22 cellular contexts compared by ENCODE assay signal in the genomic region with DNA sequence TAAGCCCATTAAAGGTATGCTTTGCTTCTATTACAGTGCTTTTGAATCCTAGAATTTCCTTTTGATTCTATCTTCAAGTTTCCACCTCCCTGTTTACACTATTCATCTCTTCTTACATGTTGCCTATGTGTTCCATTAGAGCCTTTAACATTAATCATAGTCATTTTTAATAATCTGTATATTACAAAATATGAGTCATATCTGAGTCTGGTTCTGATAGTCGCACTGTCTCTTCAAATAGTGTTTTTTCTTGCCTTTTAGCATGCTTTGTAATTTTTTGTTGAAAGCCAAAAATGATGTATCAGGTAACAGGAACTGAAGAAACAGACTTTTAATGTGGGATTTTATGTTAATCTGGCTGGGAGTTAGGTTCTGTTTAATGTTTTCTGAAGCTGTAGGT.
"Had no signal": no experiment of that assay in that cellular context is flagged by ENCODE, and none has a peak within 500 bp of the region (broad histone marks: within the 10 kb centered on the region; RNA-seq: fewer than 3 reads in every experiment).

No MANE protein-coding gene starts in this region.

- H3K4me1 Mint-ChIP-seq: memory B cell; naive thymus-derived CD8-positive, alpha-beta T cell; nephron progenitor cell; stimulated activated memory B cell treated with anti-CD40 and anti-IgM and Interleukin-4, amounts not matched to agents 10 μg/mL and 1 μg/mL and 100 μg/mL, for 72 hours had no signal

- H3K27me3 ChIP-seq: dorsolateral prefrontal cortex, ovary, sigmoid colon, testis, tibial artery had no signal

- H3K27ac ChIP-seq: ovary, psoas muscle, sigmoid colon, testis, tibial artery had no signal

- H3K4me3 Mint-ChIP-seq: memory B cell; naive thymus-derived CD8-positive, alpha-beta T cell; nephron progenitor cell; stimulated activated memory B cell treated with anti-CD40 and anti-IgM and Interleukin-4, amounts not matched to agents 10 μg/mL and 1 μg/mL and 100 μg/mL, for 72 hours; type B pancreatic cell had no signal

- H3K4me3 ChIP-seq: dorsolateral prefrontal cortex, lung, ovary, psoas muscle, sigmoid colon, testis, tibial artery had no signal

- H3K27me3 Mint-ChIP-seq: memory B cell; naive thymus-derived CD8-positive, alpha-beta T cell; stimulated activated memory B cell treated with anti-CD40 and anti-IgM and Interleukin-4, amounts not matched to agents 10 μg/mL and 1 μg/mL and 100 μg/mL, for 72 hours; type B pancreatic cell had no signal

- H3K9me3 Mint-ChIP-seq: naive thymus-derived CD8-positive, alpha-beta T cell; stimulated activated memory B cell treated with anti-CD40 and anti-IgM and Interleukin-4, amounts not matched to agents 10 μg/mL and 1 μg/mL and 100 μg/mL, for 72 hours; type B pancreatic cell had no signal

- H3K27ac Mint-ChIP-seq: memory B cell; nephron progenitor cell; stimulated activated memory B cell treated with anti-CD40 and anti-IgM and Interleukin-4, amounts not matched to agents 10 μg/mL and 1 μg/mL and 100 μg/mL, for 72 hours; type B pancreatic cell had no signal

- ATAC-seq: left lobe of liver; naive thymus-derived CD8-positive, alpha-beta T cell; psoas muscle; right cardiac atrium; stimulated activated memory B cell treated with anti-CD40 and anti-IgM and Interleukin-4, amounts not matched to agents 10 μg/mL and 1 μg/mL and 100 μg/mL, for 72 hours; stimulated activated naive CD8-positive, alpha-beta T cell treated with anti-CD3 and anti-CD28 coated beads, Interleukin-15, Interleukin-2, amounts not matched to agents 100 U/mL and 50 U/mL, for 24 hours had no signal

- H3K9me3 ChIP-seq: ovary, psoas muscle, sigmoid colon, testis, tibial artery had no signal

- H3K4me1 ChIP-seq: sigmoid colon, tibial artery had no signal

- DNase-seq: dorsolateral prefrontal cortex; effector CD4-positive, alpha-beta T cell; kidney; naive thymus-derived CD8-positive, alpha-beta T cell; nephron progenitor cell; nucleus accumbens; ovary; posterior cingulate gyrus; psoas muscle; right cardiac atrium; sigmoid colon; stimulated activated CD4-positive, alpha-beta T cell treated with anti-CD3 and anti-CD28 coated beads, Interleukin-2, amount 100 ng/mL, for 24 hours; stimulated activated CD4-positive, alpha-beta T cell treated with anti-CD3 and anti-CD28 coated beads, Interleukin-4, amount 100 ng/mL, for 24 hours; stimulated activated naive CD8-positive, alpha-beta T cell treated with anti-CD3 and anti-CD28 coated beads, Interleukin-15, Interleukin-2, amounts not matched to agents 100 U/mL and 50 U/mL, for 24 hours; substantia nigra; testis; tibial artery had no signal

- H3K36me3 ChIP-seq: ovary had no signal
